In genomic region chr6:70852667-70853246, GRCh38 we compare ENCODE assay signal across 2 cellular contexts.
TF ChIP-seq lines count a peak whose summit lies in the region.

No MANE protein-coding gene starts in this region.

TF ChIP-seq in GM12878, 131 proteins besides CTCF, POLR2A, EP300 and RAD21 (continued from another document):
- TF ChIP-seq ZBTB40 (IDR thresholded peaks at IDR 0.05; ENCODE audit: borderline replicate concordance): peak; percentile 93

TF ChIP-seq in HepG2, 621 proteins besides CTCF, POLR2A, EP300 and RAD21 (continued from another document and continues in another):
- TF ChIP-seq, protein P1, sequence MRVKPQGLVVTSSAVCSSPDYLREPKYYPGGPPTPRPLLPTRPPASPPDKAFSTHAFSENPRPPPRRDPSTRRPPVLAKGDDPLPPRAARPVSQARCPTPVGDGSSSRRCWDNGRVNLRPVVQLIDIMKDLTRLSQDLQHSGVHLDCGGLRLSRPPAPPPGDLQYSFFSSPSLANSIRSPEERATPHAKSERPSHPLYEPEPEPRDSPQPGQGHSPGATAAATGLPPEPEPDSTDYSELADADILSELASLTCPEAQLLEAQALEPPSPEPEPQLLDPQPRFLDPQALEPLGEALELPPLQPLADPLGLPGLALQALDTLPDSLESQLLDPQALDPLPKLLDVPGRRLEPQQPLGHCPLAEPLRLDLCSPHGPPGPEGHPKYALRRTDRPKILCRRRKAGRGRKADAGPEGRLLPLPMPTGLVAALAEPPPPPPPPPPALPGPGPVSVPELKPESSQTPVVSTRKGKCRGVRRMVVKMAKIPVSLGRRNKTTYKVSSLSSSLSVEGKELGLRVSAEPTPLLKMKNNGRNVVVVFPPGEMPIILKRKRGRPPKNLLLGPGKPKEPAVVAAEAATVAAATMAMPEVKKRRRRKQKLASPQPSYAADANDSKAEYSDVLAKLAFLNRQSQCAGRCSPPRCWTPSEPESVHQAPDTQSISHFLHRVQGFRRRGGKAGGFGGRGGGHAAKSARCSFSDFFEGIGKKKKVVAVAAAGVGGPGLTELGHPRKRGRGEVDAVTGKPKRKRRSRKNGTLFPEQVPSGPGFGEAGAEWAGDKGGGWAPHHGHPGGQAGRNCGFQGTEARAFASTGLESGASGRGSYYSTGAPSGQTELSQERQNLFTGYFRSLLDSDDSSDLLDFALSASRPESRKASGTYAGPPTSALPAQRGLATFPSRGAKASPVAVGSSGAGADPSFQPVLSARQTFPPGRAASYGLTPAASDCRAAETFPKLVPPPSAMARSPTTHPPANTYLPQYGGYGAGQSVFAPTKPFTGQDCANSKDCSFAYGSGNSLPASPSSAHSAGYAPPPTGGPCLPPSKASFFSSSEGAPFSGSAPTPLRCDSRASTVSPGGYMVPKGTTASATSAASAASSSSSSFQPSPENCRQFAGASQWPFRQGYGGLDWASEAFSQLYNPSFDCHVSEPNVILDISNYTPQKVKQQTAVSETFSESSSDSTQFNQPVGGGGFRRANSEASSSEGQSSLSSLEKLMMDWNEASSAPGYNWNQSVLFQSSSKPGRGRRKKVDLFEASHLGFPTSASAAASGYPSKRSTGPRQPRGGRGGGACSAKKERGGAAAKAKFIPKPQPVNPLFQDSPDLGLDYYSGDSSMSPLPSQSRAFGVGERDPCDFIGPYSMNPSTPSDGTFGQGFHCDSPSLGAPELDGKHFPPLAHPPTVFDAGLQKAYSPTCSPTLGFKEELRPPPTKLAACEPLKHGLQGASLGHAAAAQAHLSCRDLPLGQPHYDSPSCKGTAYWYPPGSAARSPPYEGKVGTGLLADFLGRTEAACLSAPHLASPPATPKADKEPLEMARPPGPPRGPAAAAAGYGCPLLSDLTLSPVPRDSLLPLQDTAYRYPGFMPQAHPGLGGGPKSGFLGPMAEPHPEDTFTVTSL (CRISPR knock-in tag; IDR thresholded peaks at IDR 0.05; ENCODE audit: borderline replicate concordance): peak; percentile 38; the same call in 1 of the 2 replicates
- TF ChIP-seq SAP130 (CRISPR knock-in tag; IDR thresholded peaks at IDR 0.05; ENCODE audit: low read depth) (peak; percentile 34), NR2F1 (CRISPR knock-in tag; IDR thresholded peaks at IDR 0.05) (peak in 1 of 2 experiments; percentile 65; a peak in 2 of 4 replicates), NFIC (IDR thresholded peaks at IDR 0.05; ENCODE audit: low read length) (peak; percentile 53; the same call in 1 of the 2 replicates), ZNF251 (CRISPR knock-in tag; IDR thresholded peaks at IDR 0.05) (no peak), HMG20B (CRISPR knock-in tag; conservative IDR thresholded peaks at IDR 0.05) (no peak), PREB (CRISPR knock-in tag; IDR thresholded peaks at IDR 0.05) (no peak), PAXIP1 (CRISPR knock-in tag; conservative IDR thresholded peaks at IDR 0.05) (peak; percentile 64), CEBPB (IDR thresholded peaks at IDR 0.05; ENCODE audit: borderline replicate concordance, low read depth, low read length) (no peak), ZMYM4 (CRISPR knock-in tag; IDR thresholded peaks at IDR 0.05) (peak; percentile 64), CHD4 (IDR thresholded peaks at IDR 0.05; ENCODE audit: borderline replicate concordance, low read length) (peak; percentile 36; the same call in 1 of the 2 replicates), ZBTB40 (IDR thresholded peaks at IDR 0.05) (peak; percentile 97), ZBTB40 (CRISPR knock-in tag; IDR thresholded peaks at IDR 0.05) (peak; percentile 100), GATAD2A (CRISPR knock-in tag; IDR thresholded peaks at IDR 0.05) (0 out of 2 replicates have a peak, but pooled peaks have one; percentile 25), BCL6 (CRISPR knock-in tag; IDR thresholded peaks at IDR 0.05) (peak; percentile 32; the same call in 1 of the 2 replicates), XBP1 (CRISPR knock-in tag; IDR thresholded peaks at IDR 0.05) (no peak), ELF3 (CRISPR knock-in tag; IDR thresholded peaks at IDR 0.05) (peak; percentile 34; the same call in 1 of the 2 replicates), FOXJ3 (CRISPR knock-in tag; IDR thresholded peaks at IDR 0.05; ENCODE audit: borderline replicate concordance) (peak; percentile 14; the same call in 1 of the 2 replicates), ZBTB20 (CRISPR knock-in tag; IDR thresholded peaks at IDR 0.05; ENCODE audit: borderline replicate concordance, low read depth) (peak; percentile 58; the same call in 1 of the 2 replicates), ZNF317 (CRISPR knock-in tag; IDR thresholded peaks at IDR 0.05) (no peak), BRCA1 (CRISPR knock-in tag; IDR thresholded peaks at IDR 0.05) (no peak), SOX6 (IDR thresholded peaks at IDR 0.05) (no peak), SOX6 (CRISPR knock-in tag; IDR thresholded peaks at IDR 0.05) (peak; percentile 11; the same call in 1 of the 2 replicates), NR2F6 (IDR thresholded peaks at IDR 0.05) (0 out of 2 replicates have a peak, but pooled peaks have one; percentile 22), NR2F6 (CRISPR knock-in tag; IDR thresholded peaks at IDR 0.05) (no peak)
- TF ChIP-seq, protein P2, sequence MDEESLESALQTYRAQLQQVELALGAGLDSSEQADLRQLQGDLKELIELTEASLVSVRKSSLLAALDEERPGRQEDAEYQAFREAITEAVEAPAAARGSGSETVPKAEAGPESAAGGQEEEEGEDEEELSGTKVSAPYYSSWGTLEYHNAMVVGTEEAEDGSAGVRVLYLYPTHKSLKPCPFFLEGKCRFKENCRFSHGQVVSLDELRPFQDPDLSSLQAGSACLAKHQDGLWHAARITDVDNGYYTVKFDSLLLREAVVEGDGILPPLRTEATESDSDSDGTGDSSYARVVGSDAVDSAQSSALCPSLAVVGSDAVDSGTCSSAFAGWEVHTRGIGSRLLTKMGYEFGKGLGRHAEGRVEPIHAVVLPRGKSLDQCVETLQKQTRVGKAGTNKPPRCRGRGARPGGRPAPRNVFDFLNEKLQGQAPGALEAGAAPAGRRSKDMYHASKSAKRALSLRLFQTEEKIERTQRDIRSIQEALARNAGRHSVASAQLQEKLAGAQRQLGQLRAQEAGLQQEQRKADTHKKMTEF (CRISPR knock-in tag; IDR thresholded peaks at IDR 0.05): 0 out of 2 replicates have a peak, but pooled peaks have one; percentile 31
- TF ChIP-seq, protein P3, sequence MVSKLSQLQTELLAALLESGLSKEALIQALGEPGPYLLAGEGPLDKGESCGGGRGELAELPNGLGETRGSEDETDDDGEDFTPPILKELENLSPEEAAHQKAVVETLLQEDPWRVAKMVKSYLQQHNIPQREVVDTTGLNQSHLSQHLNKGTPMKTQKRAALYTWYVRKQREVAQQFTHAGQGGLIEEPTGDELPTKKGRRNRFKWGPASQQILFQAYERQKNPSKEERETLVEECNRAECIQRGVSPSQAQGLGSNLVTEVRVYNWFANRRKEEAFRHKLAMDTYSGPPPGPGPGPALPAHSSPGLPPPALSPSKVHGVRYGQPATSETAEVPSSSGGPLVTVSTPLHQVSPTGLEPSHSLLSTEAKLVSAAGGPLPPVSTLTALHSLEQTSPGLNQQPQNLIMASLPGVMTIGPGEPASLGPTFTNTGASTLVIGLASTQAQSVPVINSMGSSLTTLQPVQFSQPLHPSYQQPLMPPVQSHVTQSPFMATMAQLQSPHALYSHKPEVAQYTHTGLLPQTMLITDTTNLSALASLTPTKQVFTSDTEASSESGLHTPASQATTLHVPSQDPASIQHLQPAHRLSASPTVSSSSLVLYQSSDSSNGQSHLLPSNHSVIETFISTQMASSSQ (IDR thresholded peaks at IDR 0.05; ENCODE audit: low read depth): 0 out of 2 replicates have a peak, but pooled peaks have one; percentile 21
- TF ChIP-seq, protein P3 (CRISPR knock-in tag; IDR thresholded peaks at IDR 0.05; ENCODE audit: borderline replicate concordance): no peak
